ENCODE assay signal across 16 cellular contexts in the genomic region with DNA sequence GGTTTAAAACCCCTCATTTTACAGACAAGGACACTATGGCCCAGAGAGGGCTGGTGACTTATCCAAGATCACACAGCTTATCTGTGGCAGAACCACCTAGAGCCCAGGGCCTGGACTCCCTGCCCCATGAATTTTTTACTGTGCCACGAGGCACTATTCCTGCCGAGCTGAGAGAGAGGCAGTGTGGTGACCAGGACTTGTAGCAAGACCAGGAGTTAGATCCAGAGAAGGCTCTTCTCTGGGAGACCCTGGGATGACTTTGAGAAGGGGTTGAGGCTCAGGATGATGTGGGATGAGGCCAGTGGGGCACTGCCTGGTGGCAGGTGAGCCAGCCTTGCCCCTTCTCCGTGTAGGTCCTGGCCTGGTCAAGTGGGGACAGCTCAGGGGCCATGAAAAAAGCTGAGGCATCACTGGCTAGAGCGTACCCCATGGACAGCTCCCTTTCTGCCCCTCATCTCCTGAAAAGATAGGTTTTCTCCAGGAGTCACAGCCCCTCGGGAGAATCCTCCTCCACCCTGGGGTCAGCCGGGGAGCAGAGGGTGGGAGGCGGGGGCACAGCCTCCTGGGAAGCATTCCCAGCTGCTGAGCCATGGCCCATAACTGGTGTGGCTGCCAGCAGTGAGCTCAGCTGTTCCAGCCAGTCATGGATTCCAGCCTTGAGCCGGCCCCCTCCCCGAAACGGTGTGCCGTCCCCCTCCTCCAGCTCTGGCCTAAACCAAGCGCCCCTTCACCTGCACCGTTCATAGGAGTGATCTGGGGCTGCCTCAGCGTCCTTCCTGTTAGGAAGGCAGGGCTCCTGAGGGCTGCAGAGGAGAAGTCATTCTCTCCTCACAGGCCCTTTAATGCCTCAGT. TPM values are rescaled to one million over a fixed set of nuclear protein-coding genes. Genes with fewer than 3 reads are reported as not detected.
DNase-seq lines count a peak whose midpoint lies in the region; ATAC-seq, FAIRE-seq and TF ChIP-seq lines count a peak whose summit lies in the region.
"Had no signal": no experiment of that assay in that cellular context is flagged by ENCODE, and none has a peak within 500 bp of the region (broad histone marks: within the 10 kb centered on the region; RNA-seq: fewer than 3 reads in every experiment).

No MANE protein-coding gene starts in this region.

- H3K4me1 ChIP-seq in right atrium auricular region: peaks cover 0 to 53% of the 10 kb centered on the region in 2 donors
- H3K4me1 ChIP-seq in psoas muscle: peaks cover 50% of the 10 kb centered on the region
- H3K4me1 ChIP-seq in spleen: peaks cover 4 to 22% (median 12%) of the 10 kb centered on the region in 6 donors

- CTCF ChIA-PET in WTC11 (lab: Charles Lee): interaction anchor here (1.2 to 5.8 kb wide), 4 partner anchors 12 to 49 kb away, joined by 3 to 65 read pairs (median 7); no protein-coding TSS in a partner anchor

- no peak for FAIRE-seq in GM19239 (lab: Jason Lieb, UNC)
- FAIRE-seq: small intestine, TTC549 had no signal

- H3K4me3 ChIP-seq in astrocyte of the spinal cord (ENCODE audit: low read depth, low read length): no peak overlapping the region
- H3K4me3 ChIP-seq in right atrium auricular region: no peak overlapping the region
- H3K4me3 ChIP-seq in psoas muscle: peak overlapping the region; percentile 89
- H3K4me3 ChIP-seq in spleen: no peak overlapping the region
- H3K4me3 ChIP-seq: BLaER1 had no signal

- no peak overlapping the region for H3K27ac Mint-ChIP-seq in WTC11
- H3K27ac Mint-ChIP-seq: mesothelial cell of epicardium had no signal

- DNase-seq in Daoy (ENCODE audit: low read depth): peak; percentile 54
- DNase-seq in astrocyte of the spinal cord (ENCODE audit: low read depth, low spot score): peak; percentile 59
- no peak for DNase-seq in right atrium auricular region (ENCODE audit: low spot score)
- DNase-seq in psoas muscle: peak; percentile 65 to 88
- DNase-seq in spleen: no peak
- DNase-seq in WTC11 (ENCODE audit: low spot score): no peak
- no peak for DNase-seq in stimulated activated CD4-positive, alpha-beta T cell treated with anti-CD3 and anti-CD28 coated beads, Interleukin-15, amount 100 ng/mL, for 24 hours
- no peak for DNase-seq in GM19239 (ENCODE audit: insufficient read length, low spot score)
- DNase-seq: activated CD8-positive, alpha-beta memory T cell treated with anti-CD3 and anti-CD28 coated beads, Interleukin-2, amount 50 U/mL, for 4 hours; effector memory CD8-positive, alpha-beta T cell; NCI-H1092 treated with DMSO at 0.1 percent for 48 hours; NCI-H69; small intestine had no signal

- ATAC-seq in psoas muscle (peak; percentile 13 to 40 (median 26)), WTC11 (no peak)
- ATAC-seq: effector memory CD8-positive, alpha-beta T cell had no signal

- H3K27me3 ChIP-seq in right atrium auricular region (no peaks in the 10 kb centered on the region), psoas muscle (ENCODE audit: insufficient read depth in 3 of 3, low read length in 2 of 3) (no peaks in the 10 kb centered on the region), spleen (replicated peaks in 1 of 7) (peaks cover 0 to 29% (median 21%) of the 10 kb centered on the region in 7 donors)

- peaks cover 65% of the 10 kb centered on the region for H3K36me3 ChIP-seq in right atrium auricular region
- H3K36me3 ChIP-seq in psoas muscle (ENCODE audit: insufficient read depth in 1 of 2, low read depth in 1 of 2): peaks cover 4 to 97% of the 10 kb centered on the region in 2 donors
- H3K36me3 ChIP-seq in spleen: no peaks in the 10 kb centered on the region
- H3K36me3 ChIP-seq: BLaER1 had no signal

- H3K4me1 Mint-ChIP-seq in WTC11: peaks cover 23% of the 10 kb centered on the region

- POLR2A ChIA-PET in WTC11 (lab: Charles Lee): no interaction called here

- H3K9me3 Mint-ChIP-seq in WTC11: no peaks in the 10 kb centered on the region
- H3K9me3 Mint-ChIP-seq: effector memory CD8-positive, alpha-beta T cell; mesothelial cell of epicardium had no signal

- TF ChIP-seq CTCF in astrocyte of the spinal cord (IDR thresholded peaks at IDR 0.05; ENCODE audit: low read depth, low read length) (no peak), right atrium auricular region (IDR thresholded peaks at IDR 0.05) (no peak), psoas muscle (IDR thresholded peaks at IDR 0.05) (no peak), spleen (IDR thresholded peaks at IDR 0.05 in 8 of 11, conservative IDR thresholded peaks at IDR 0.05 in 3 of 11) (no peak), WTC11 (IDR thresholded peaks at IDR 0.05) (no peak)

- TF ChIP-seq POLR2A in spleen (IDR thresholded peaks at IDR 0.05): no peak

- H3K27ac ChIP-seq in right atrium auricular region (peak overlapping the region; percentile 58 to 99), psoas muscle (peak overlapping the region; percentile 100), spleen (no peak overlapping the region)
- H3K27ac ChIP-seq: BLaER1 had no signal

- 27 to 34% (median 29%) methylated on average over 14 of the region's 14 CpGs for WGBS in psoas muscle, 3 donors
- 64 to 88% (median 84%) methylated on average over 9 to 14 of the region's 14 CpGs for WGBS in spleen, 5 donors

- peaks cover 9% of the 10 kb centered on the region for H3K27me3 Mint-ChIP-seq in WTC11 (ENCODE audit: low read depth)

- no peaks in the 10 kb centered on the region for H3K9me3 ChIP-seq in right atrium auricular region
- H3K9me3 ChIP-seq in psoas muscle: no peaks in the 10 kb centered on the region
- H3K9me3 ChIP-seq in spleen: no peaks in the 10 kb centered on the region
- H3K9me3 ChIP-seq: BLaER1 had no signal

- intact Hi-C loops in psoas muscle (cut with DNase I) (loop anchor here in 1 of 2 donors (1.0 kb wide), 1 partner anchor 16 kb away; no protein-coding TSS in a partner anchor), spleen (cut with DNase I; ENCODE audit: low total_unique reads) (no loop called here)

- H3K4me3 Mint-ChIP-seq in WTC11: no peak overlapping the region
- H3K4me3 Mint-ChIP-seq: effector memory CD8-positive, alpha-beta T cell; mesothelial cell of epicardium had no signal

- in situ Hi-C loops in astrocyte of the spinal cord (cut with HindIII; ENCODE audit: low sequenced_read_pairs): no loop called here

- H3K36me3 Mint-ChIP-seq in WTC11: no peaks in the 10 kb centered on the region

TF ChIP-seq in WTC11, 78 proteins besides CTCF, POLR2A, EP300 and RAD21 (continues in another document):
- TF ChIP-seq, protein P1, sequence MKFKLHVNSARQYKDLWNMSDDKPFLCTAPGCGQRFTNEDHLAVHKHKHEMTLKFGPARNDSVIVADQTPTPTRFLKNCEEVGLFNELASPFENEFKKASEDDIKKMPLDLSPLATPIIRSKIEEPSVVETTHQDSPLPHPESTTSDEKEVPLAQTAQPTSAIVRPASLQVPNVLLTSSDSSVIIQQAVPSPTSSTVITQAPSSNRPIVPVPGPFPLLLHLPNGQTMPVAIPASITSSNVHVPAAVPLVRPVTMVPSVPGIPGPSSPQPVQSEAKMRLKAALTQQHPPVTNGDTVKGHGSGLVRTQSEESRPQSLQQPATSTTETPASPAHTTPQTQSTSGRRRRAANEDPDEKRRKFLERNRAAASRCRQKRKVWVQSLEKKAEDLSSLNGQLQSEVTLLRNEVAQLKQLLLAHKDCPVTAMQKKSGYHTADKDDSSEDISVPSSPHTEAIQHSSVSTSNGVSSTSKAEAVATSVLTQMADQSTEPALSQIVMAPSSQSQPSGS (CRISPR knock-in tag; IDR thresholded peaks at IDR 0.05; ENCODE audit: borderline replicate concordance, low read depth): no peak
- TF ChIP-seq, protein P2, sequence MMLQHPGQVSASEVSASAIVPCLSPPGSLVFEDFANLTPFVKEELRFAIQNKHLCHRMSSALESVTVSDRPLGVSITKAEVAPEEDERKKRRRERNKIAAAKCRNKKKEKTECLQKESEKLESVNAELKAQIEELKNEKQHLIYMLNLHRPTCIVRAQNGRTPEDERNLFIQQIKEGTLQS (CRISPR knock-in tag; conservative IDR thresholded peaks at IDR 0.05): no peak
- TF ChIP-seq ETV6 (CRISPR knock-in tag; IDR thresholded peaks at IDR 0.05): no peak
- TF ChIP-seq, protein P3, sequence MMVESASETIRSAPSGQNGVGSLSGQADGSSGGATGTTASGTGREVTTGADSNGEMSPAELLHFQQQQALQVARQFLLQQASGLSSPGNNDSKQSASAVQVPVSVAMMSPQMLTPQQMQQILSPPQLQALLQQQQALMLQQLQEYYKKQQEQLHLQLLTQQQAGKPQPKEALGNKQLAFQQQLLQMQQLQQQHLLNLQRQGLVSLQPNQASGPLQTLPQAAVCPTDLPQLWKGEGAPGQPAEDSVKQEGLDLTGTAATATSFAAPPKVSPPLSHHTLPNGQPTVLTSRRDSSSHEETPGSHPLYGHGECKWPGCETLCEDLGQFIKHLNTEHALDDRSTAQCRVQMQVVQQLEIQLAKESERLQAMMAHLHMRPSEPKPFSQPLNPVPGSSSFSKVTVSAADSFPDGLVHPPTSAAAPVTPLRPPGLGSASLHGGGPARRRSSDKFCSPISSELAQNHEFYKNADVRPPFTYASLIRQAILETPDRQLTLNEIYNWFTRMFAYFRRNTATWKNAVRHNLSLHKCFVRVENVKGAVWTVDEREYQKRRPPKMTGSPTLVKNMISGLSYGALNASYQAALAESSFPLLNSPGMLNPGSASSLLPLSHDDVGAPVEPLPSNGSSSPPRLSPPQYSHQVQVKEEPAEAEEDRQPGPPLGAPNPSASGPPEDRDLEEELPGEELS (CRISPR knock-in tag; IDR thresholded peaks at IDR 0.05): no peak

RNA-seq across cellular contexts. Expression of a gene that starts 5.8 kb away (rescaled TPM):
- 67.5 and 81.1 TPM in 2 replicates for total RNA-seq in Daoy (2014; rRNA removed; shearing (Covaris generic))
- total RNA-seq in right atrium auricular region (100 to 1,000 TPM; 215 to 646 TPM), psoas muscle (1,000 to 10,000 TPM; 2,884 to 6,311 (median 4,401) TPM), spleen (1 to 10 TPM in 2 of 7 donors, under 1 TPM in 5; 0.21 to 1.8 (median 0.42) TPM), WTC11 (2021) (6.3 to 8.0 TPM (median 6.8 TPM) in 3 replicates)
- polyA plus RNA-seq in psoas muscle (1,000 to 10,000 TPM; 1,080 to 4,011 (median 1,658) TPM), spleen (1 to 10 TPM in 1 of 3 donors, under 1 TPM in 2; 0.42 to 1.7 (median 0.93) TPM)

RNA-seq across cellular contexts. Expression of a gene that starts 26.6 kb away (rescaled TPM):
- total RNA-seq in Daoy (2014; rRNA removed; shearing (Covaris generic)): 103 and 130 TPM in 2 replicates
- total RNA-seq in right atrium auricular region: 100 to 1,000 TPM; 121 TPM
- 100 to 1,000 TPM; 103 to 210 (median 131) TPM for total RNA-seq in psoas muscle
- polyA plus RNA-seq in psoas muscle: 100 to 1,000 TPM; 141 to 156 (median 143) TPM
- total RNA-seq in spleen: 10 to 100 TPM; 78.3 to 95.5 (median 84.5) TPM
- polyA plus RNA-seq in spleen: 100 to 1,000 TPM; 205 to 285 (median 262) TPM
- total RNA-seq in WTC11 (2021): 117 to 121 TPM (median 120 TPM) in 3 replicates

RNA-seq across cellular contexts. Expression of a gene that starts 44.2 kb away (rescaled TPM):
- 7.7 and 8.9 TPM in 2 replicates for total RNA-seq in Daoy (2014; rRNA removed; shearing (Covaris generic))
- total RNA-seq in right atrium auricular region: 1 to 10 TPM; 2.6 to 8.5 TPM
- 10 to 100 TPM in 2 of 4 donors, 1 to 10 TPM in 2; 3.9 to 15.7 (median 11.7) TPM for total RNA-seq in psoas muscle
- 10 to 100 TPM; 13.4 to 24.5 (median 15.5) TPM for polyA plus RNA-seq in psoas muscle
- 1 to 10 TPM; 4.0 to 9.8 (median 5.5) TPM for total RNA-seq in spleen
- 1 to 10 TPM in 2 of 3 donors, under 1 TPM in 1; 0.77 to 2.2 (median 1.7) TPM for polyA plus RNA-seq in spleen
- 47.4 to 51.0 TPM (median 49.5 TPM) in 3 replicates for total RNA-seq in WTC11 (2021)

Comparison
In these comparisons a context has a peak if more than half of its experiments do, and no peak if none do; other contexts are left out.
1. DNase-seq: peak in Daoy (single experiment), astrocyte of the spinal cord (single experiment) and psoas muscle (2 of 2); none in right atrium auricular region (single experiment), spleen (single experiment), WTC11 (single experiment), stimulated activated CD4-positive, alpha-beta T cell treated with anti-CD3 and anti-CD28 coated beads, Interleukin-15, amount 100 ng/mL, for 24 hours (single experiment) and GM19239 (single experiment).
2. H3K27ac ChIP-seq: peak in right atrium auricular region (2 of 2) and psoas muscle (single experiment); none in spleen (0 of 8).
3. RNA of a gene that starts 5.8 kb away (total RNA-seq): 2,884 to 6,311 TPM in psoas muscle; 215 to 646 TPM in right atrium auricular region, 67.5 to 81.1 TPM in Daoy, 6.3 to 8.0 TPM in WTC11 and 0.21 to 1.8 TPM in spleen; every median in the first group is over 4 times any median in the second.